Comparison of ENCODE assay signal across 25 cellular contexts in the genomic region with DNA sequence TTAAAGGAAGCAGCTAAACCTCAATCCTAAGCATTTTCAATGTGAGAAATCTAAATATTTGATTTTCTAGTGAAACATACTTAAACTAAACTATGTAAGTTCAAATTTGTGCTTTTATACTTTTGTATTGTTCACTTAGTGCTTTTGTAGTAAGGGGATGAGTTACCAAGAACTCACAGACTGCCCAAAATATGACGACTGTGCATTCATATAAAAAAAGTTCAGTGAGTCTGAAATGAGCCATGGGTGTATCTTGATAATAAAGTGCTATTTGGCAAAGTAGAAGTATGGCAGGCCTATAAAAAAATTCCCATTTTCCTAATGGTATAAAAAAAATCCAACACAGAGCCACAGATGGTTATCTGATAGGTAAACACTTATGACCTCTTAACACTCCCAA.
"Had no signal": no experiment of that assay in that cellular context is flagged by ENCODE, and none has a peak within 500 bp of the region (broad histone marks: within the 10 kb centered on the region; RNA-seq: fewer than 3 reads in every experiment).

No MANE protein-coding gene starts in this region.

- H3K27me3 ChIP-seq: dorsolateral prefrontal cortex, gastrocnemius medialis, ovary, spleen, suprapubic skin, transverse colon, upper lobe of right lung, uterus had no signal

- H3K4me3 ChIP-seq: dorsolateral prefrontal cortex, gastrocnemius medialis, lower lobe of right lung, ovary, psoas muscle, skin epidermis, spleen, suprapubic skin, transverse colon, upper lobe of right lung, uterus had no signal

- H3K9me3 Mint-ChIP-seq: naive thymus-derived CD8-positive, alpha-beta T cell; stimulated activated naive CD8-positive, alpha-beta T cell treated with anti-CD3 and anti-CD28 coated beads, Interleukin-15, amount 100 ng/mL, for 72 hours had no signal

- ATAC-seq: esophagus mucosa; gastrocnemius medialis; left ventricle myocardium superior; lower lobe of right lung; naive thymus-derived CD8-positive, alpha-beta T cell; psoas muscle; right cardiac atrium; stimulated activated naive CD8-positive, alpha-beta T cell treated with anti-CD3 and anti-CD28 coated beads, Interleukin-15, amount 100 ng/mL, for 72 hours; upper lobe of right lung had no signal

- H3K27me3 Mint-ChIP-seq: naive thymus-derived CD8-positive, alpha-beta T cell; stimulated activated naive CD8-positive, alpha-beta T cell treated with anti-CD3 and anti-CD28 coated beads, Interleukin-15, amount 100 ng/mL, for 72 hours had no signal

- H3K4me3 Mint-ChIP-seq: naive thymus-derived CD8-positive, alpha-beta T cell; stimulated activated naive CD8-positive, alpha-beta T cell treated with anti-CD3 and anti-CD28 coated beads, Interleukin-15, amount 100 ng/mL, for 72 hours had no signal

- H3K4me1 ChIP-seq: psoas muscle, uterus had no signal

- H3K9me3 ChIP-seq: gastrocnemius medialis, lower lobe of right lung, ovary, psoas muscle, spleen, suprapubic skin, transverse colon, upper lobe of right lung, uterus had no signal

- H3K27ac ChIP-seq: dorsolateral prefrontal cortex, epithelial cell of prostate, gastrocnemius medialis, lower lobe of right lung, ovary, psoas muscle, skin epidermis, spleen, suprapubic skin, transverse colon, upper lobe of right lung had no signal

- H3K36me3 ChIP-seq: ovary, uterus had no signal

- DNase-seq: cortex of kidney; dorsolateral prefrontal cortex; effector CD4-positive, alpha-beta T cell; foreskin fibroblast; gastrocnemius medialis; head of caudate nucleus; left ventricle myocardium superior; lower lobe of right lung; naive thymus-derived CD8-positive, alpha-beta T cell; occipital lobe; ovary; posterior cingulate gyrus; psoas muscle; right cardiac atrium; spleen; stimulated activated naive CD4-positive, alpha-beta T cell; stimulated activated naive CD8-positive, alpha-beta T cell treated with anti-CD3 and anti-CD28 coated beads, Interleukin-15, amount 100 ng/mL, for 72 hours; transverse colon; upper lobe of right lung; uterus had no signal

- FAIRE-seq: keratinocyte had no signal
